1 cellular context compared by ENCODE assay signal in the genomic region with DNA sequence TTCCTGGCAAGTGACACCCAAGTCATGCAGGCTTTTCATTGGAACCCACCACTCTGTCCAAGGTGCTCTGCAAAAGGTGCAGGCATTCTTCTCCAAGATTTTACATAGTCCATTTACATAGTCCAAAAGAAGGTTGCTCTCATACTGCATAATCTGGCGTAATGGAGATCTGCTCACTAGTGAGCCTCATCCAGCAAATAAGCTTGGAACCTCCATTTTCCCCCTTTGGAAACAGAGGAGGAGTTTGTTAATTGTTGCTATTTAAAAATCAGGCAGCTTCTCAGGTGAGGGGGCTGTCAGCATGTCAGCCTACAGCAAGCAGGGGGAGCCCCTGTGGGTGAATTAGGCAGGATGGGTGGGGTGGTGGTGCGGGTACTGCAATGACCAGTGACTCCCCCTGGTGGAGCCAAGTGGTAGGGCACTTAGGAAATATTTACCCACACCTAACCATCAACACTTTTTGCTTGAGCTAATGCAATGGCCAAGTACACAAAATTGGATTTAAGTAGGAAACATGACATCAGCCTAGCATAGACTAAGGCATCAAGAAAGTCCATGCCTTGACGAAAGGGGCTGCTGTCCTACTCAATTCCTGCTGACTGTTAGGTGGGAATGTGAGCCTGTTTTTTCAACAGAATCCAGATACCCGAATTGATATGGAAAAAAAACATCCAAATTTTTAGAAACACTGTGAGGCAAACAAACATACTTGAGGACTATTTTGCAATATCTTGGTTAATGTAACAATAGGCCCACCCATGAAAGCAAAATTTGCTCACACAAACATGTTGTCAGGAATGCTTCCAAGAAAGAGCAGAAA.
A peak's percentile ranks its signal among the peaks of the same experiment; 100 is the strongest.
TF ChIP-seq lines count a peak whose summit lies in the region.

No MANE protein-coding gene starts in this region.

TF ChIP-seq in HepG2, 621 proteins besides CTCF, POLR2A, EP300 and RAD21 (continued from another document):
- TF ChIP-seq, protein P1, sequence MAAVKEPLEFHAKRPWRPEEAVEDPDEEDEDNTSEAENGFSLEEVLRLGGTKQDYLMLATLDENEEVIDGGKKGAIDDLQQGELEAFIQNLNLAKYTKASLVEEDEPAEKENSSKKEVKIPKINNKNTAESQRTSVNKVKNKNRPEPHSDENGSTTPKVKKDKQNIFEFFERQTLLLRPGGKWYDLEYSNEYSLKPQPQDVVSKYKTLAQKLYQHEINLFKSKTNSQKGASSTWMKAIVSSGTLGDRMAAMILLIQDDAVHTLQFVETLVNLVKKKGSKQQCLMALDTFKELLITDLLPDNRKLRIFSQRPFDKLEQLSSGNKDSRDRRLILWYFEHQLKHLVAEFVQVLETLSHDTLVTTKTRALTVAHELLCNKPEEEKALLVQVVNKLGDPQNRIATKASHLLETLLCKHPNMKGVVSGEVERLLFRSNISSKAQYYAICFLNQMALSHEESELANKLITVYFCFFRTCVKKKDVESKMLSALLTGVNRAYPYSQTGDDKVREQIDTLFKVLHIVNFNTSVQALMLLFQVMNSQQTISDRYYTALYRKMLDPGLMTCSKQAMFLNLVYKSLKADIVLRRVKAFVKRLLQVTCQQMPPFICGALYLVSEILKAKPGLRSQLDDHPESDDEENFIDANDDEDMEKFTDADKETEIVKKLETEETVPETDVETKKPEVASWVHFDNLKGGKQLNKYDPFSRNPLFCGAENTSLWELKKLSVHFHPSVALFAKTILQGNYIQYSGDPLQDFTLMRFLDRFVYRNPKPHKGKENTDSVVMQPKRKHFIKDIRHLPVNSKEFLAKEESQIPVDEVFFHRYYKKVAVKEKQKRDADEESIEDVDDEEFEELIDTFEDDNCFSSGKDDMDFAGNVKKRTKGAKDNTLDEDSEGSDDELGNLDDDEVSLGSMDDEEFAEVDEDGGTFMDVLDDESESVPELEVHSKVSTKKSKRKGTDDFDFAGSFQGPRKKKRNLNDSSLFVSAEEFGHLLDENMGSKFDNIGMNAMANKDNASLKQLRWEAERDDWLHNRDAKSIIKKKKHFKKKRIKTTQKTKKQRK (IDR thresholded peaks at IDR 0.05; ENCODE audit: low read length) = no peak
- TF ChIP-seq TEAD3 (CRISPR knock-in tag; optimal IDR thresholded peaks at IDR 0.05; ENCODE audit: borderline replicate concordance) = peak; percentile 32
- TF ChIP-seq STAG1 (CRISPR knock-in tag; IDR thresholded peaks at IDR 0.05) = peak; percentile 62
- TF ChIP-seq RORA (CRISPR knock-in tag; IDR thresholded peaks at IDR 0.05) = no peak
- no peak for TF ChIP-seq HNRNPL (IDR thresholded peaks at IDR 0.05; ENCODE audit: low read depth, low read length)
